Comparison of ENCODE assay signal across 1 cellular context in genomic region chr22:24523873-24524272, GRCh38.
TF ChIP-seq lines count a peak whose summit lies in the region.

No MANE protein-coding gene starts in this region.

TF ChIP-seq in IMR-90, 13 proteins besides CTCF, POLR2A, EP300 and RAD21:
- TF ChIP-seq ELK1 (IDR thresholded peaks at IDR 0.05; ENCODE audit: borderline replicate concordance, low read depth, low read length) = no peak
- TF ChIP-seq MXI1 (IDR thresholded peaks at IDR 0.05; ENCODE audit: borderline replicate concordance, low read depth, low read length) = no peak
- TF ChIP-seq BHLHE40 (IDR thresholded peaks at IDR 0.05; ENCODE audit: low read depth, low read length) = no peak
- no peak for TF ChIP-seq RFX5 (IDR thresholded peaks at IDR 0.05; ENCODE audit: low read depth, low read length)
- TF ChIP-seq SMC3 (IDR thresholded peaks at IDR 0.05; ENCODE audit: low read depth, low read length) = no peak
- no peak for TF ChIP-seq USF2 (IDR thresholded peaks at IDR 0.05; ENCODE audit: low read depth, low read length)
